Comparison of ENCODE assay signal across 8 cellular contexts in genomic region chr6:136582702-136583471, GRCh38. TPM values are rescaled to one million over a fixed set of nuclear protein-coding genes. Genes with fewer than 3 reads are reported as not detected.
A peak's percentile ranks its signal among the peaks of the same experiment; 100 is the strongest.
DNase-seq lines count a peak whose midpoint lies in the region; ATAC-seq, FAIRE-seq and TF ChIP-seq lines count a peak whose summit lies in the region.

No MANE protein-coding gene starts in this region.

- H3K4me1 ChIP-seq in OCI-LY7 (ENCODE audit: insufficient read depth, low read length, poor library complexity, severe bottlenecking) = no peaks in the 10 kb centered on the region
- peaks cover 4% of the 10 kb centered on the region for H3K4me1 ChIP-seq in endothelial cell of umbilical vein (ENCODE audit: control insufficient read depth, extremely low read depth, insufficient read depth, low read length)

- H3K9me2 ChIP-seq in OCI-LY7 (ENCODE audit: insufficient read depth, low read length) = no peaks in the 10 kb centered on the region

- H3K9me3 Mint-ChIP-seq in activated CD8-positive, alpha-beta T cell treated with anti-CD3 and anti-CD28 coated beads for 36 hours = no peaks in the 10 kb centered on the region
- H3K9me3 Mint-ChIP-seq in activated CD8-positive, alpha-beta T cell treated with anti-CD3 and anti-CD28 coated beads, Interleukin-2, amount 10 ng/mL, durations not matched to agents 7 days and 5 days (ENCODE audit: insufficient read depth) = no peaks in the 10 kb centered on the region
- no peaks in the 10 kb centered on the region for H3K9me3 Mint-ChIP-seq in natural killer cell treated with Interleukin-12 subunit alpha and Interleukin-12 subunit beta and Interleukin-15 and Interleukin-18, amount 100 ng/mL, for 72 hours

- DNase-seq in activated CD8-positive, alpha-beta T cell treated with anti-CD3 and anti-CD28 coated beads for 36 hours = no peak
- no peak for DNase-seq in activated CD8-positive, alpha-beta T cell treated with anti-CD3 and anti-CD28 coated beads, Interleukin-2, amount 10 ng/mL, durations not matched to agents 7 days and 5 days
- DNase-seq in OCI-LY7 (ENCODE audit: low spot score) (peak; percentile 52), endothelial cell of umbilical vein (ENCODE audit: low read depth, low spot score) (peak; percentile 77), NCI-H1436 treated with DMSO at 0.1 percent for 48 hours (lab: John Stamatoyannopoulos, UW) (no peak)
- DNase-seq in natural killer cell treated with Interleukin-12 subunit alpha and Interleukin-12 subunit beta and Interleukin-15 and Interleukin-18, amount 100 ng/mL, for 72 hours (ENCODE audit: low spot score) = no peak

- no peaks in the 10 kb centered on the region for H3K27me3 ChIP-seq in endothelial cell of umbilical vein (ENCODE audit: control insufficient read depth in 2 of 2, insufficient read depth in 2 of 2, low read length in 2 of 2)

- BruUV-seq in OCI-LY7 (replicated peaks; lab: Mats Ljungman, UMichigan) = no TSS peak
- BruUV-seq in endothelial cell of umbilical vein (replicated peaks; lab: Mats Ljungman, UMichigan) = no TSS peak

- CTCF ChIA-PET in activated CD8-positive, alpha-beta T cell treated with anti-CD3 and anti-CD28 coated beads for 36 hours (lab: Charles Lee) = interaction anchor here (0.9 to 2.1 kb wide), 6 partner anchors 30 to 210 kb away, joined by 3 to 12 read pairs (median 4); partner anchors contain the start of genes MAP3K5 and MAP7
- CTCF ChIA-PET in activated CD8-positive, alpha-beta T cell treated with anti-CD3 and anti-CD28 coated beads, Interleukin-2, amount 10 ng/mL, durations not matched to agents 7 days and 5 days (lab: Charles Lee) = interaction anchor here (0.7 to 2.0 kb wide), 3 partner anchors 19 to 210 kb away, joined by 3 to 9 read pairs (median 8); partner anchors contain the start of gene MAP3K5
- CTCF ChIA-PET in OCI-LY7 (lab: Charles Lee; ENCODE audit: unreplicated experiment) = no interaction called here
- CTCF ChIA-PET in endothelial cell of umbilical vein (lab: Charles Lee) = interaction anchor here (0.9 to 2.7 kb wide), 6 partner anchors 11 to 262 kb away, joined by 3 to 33 read pairs (median 12); partner anchors contain the start of gene MAP3K5

- intact Hi-C loops in activated CD8-positive, alpha-beta T cell treated with anti-CD3 and anti-CD28 coated beads for 36 hours (cut with micrococcal nuclease) = no loop called here
- intact Hi-C loops in OCI-LY7 (cut with micrococcal nuclease; ENCODE audit: unreplicated experiment) = loop anchor here (1.0 kb wide), 1 partner anchor 210 kb away; no protein-coding TSS in a partner anchor
- intact Hi-C loops in endothelial cell of umbilical vein (cut with micrococcal nuclease) = loop anchor here (1.0 to 10.0 kb wide), 5 partner anchors 10 to 342 kb away; partner anchors contain the start of gene SLC35D3

- H3K9ac ChIP-seq in endothelial cell of umbilical vein (replicated peaks; ENCODE audit: extremely low read depth, insufficient read depth, low read length) = peak overlapping the region; percentile 68

- no peak overlapping the region for H3K4me3 ChIP-seq in OCI-LY7 (ENCODE audit: low read depth, low read length, poor library complexity, severe bottlenecking)
- no peak overlapping the region for H3K4me3 ChIP-seq in endothelial cell of umbilical vein (replicated peaks in 1 of 3; ENCODE audit: insufficient read depth in 1 of 3, low read depth in 1 of 3, low read length in 3 of 3)

- H3K4me3 Mint-ChIP-seq in activated CD8-positive, alpha-beta T cell treated with anti-CD3 and anti-CD28 coated beads for 36 hours = no peak overlapping the region
- no peak overlapping the region for H3K4me3 Mint-ChIP-seq in activated CD8-positive, alpha-beta T cell treated with anti-CD3 and anti-CD28 coated beads, Interleukin-2, amount 10 ng/mL, durations not matched to agents 7 days and 5 days
- no peak overlapping the region for H3K4me3 Mint-ChIP-seq in natural killer cell treated with Interleukin-12 subunit alpha and Interleukin-12 subunit beta and Interleukin-15 and Interleukin-18, amount 100 ng/mL, for 72 hours

- H2AFZ ChIP-seq in OCI-LY7 (ENCODE audit: low read length) (no peak overlapping the region), endothelial cell of umbilical vein (ENCODE audit: low read depth, low read length) (no peak overlapping the region)

- FAIRE-seq in endothelial cell of umbilical vein (lab: Jason Lieb, UNC) = no peak

- H3K9me3 ChIP-seq in OCI-LY7 (ENCODE audit: low read length) (no peaks in the 10 kb centered on the region), endothelial cell of umbilical vein (replicated peaks; ENCODE audit: control insufficient read depth, insufficient read depth, low read length) (no peaks in the 10 kb centered on the region)

- H3K36me3 Mint-ChIP-seq in activated CD8-positive, alpha-beta T cell treated with anti-CD3 and anti-CD28 coated beads for 36 hours (ENCODE audit: low read depth) = peaks cover 16% of the 10 kb centered on the region
- H3K36me3 Mint-ChIP-seq in activated CD8-positive, alpha-beta T cell treated with anti-CD3 and anti-CD28 coated beads, Interleukin-2, amount 10 ng/mL, durations not matched to agents 7 days and 5 days (ENCODE audit: low read depth) = peaks cover 31% of the 10 kb centered on the region
- peaks cover 35% of the 10 kb centered on the region for H3K36me3 Mint-ChIP-seq in natural killer cell treated with Interleukin-12 subunit alpha and Interleukin-12 subunit beta and Interleukin-15 and Interleukin-18, amount 100 ng/mL, for 72 hours

- no peaks in the 10 kb centered on the region for H3K27me3 Mint-ChIP-seq in activated CD8-positive, alpha-beta T cell treated with anti-CD3 and anti-CD28 coated beads for 36 hours
- no peaks in the 10 kb centered on the region for H3K27me3 Mint-ChIP-seq in activated CD8-positive, alpha-beta T cell treated with anti-CD3 and anti-CD28 coated beads, Interleukin-2, amount 10 ng/mL, durations not matched to agents 7 days and 5 days (ENCODE audit: low read depth)
- no peaks in the 10 kb centered on the region for H3K27me3 Mint-ChIP-seq in natural killer cell treated with Interleukin-12 subunit alpha and Interleukin-12 subunit beta and Interleukin-15 and Interleukin-18, amount 100 ng/mL, for 72 hours

- H3K27ac Mint-ChIP-seq in activated CD8-positive, alpha-beta T cell treated with anti-CD3 and anti-CD28 coated beads for 36 hours = no peak overlapping the region
- H3K27ac Mint-ChIP-seq in activated CD8-positive, alpha-beta T cell treated with anti-CD3 and anti-CD28 coated beads, Interleukin-2, amount 10 ng/mL, durations not matched to agents 7 days and 5 days = no peak overlapping the region
- H3K27ac Mint-ChIP-seq in natural killer cell treated with Interleukin-12 subunit alpha and Interleukin-12 subunit beta and Interleukin-15 and Interleukin-18, amount 100 ng/mL, for 72 hours = peak overlapping the region; percentile 53 to 85

- H3K9me1 ChIP-seq in endothelial cell of umbilical vein (replicated peaks; ENCODE audit: control insufficient read depth, extremely low read depth, insufficient read depth, low read length) = no peaks in the 10 kb centered on the region

- ATAC-seq in activated CD8-positive, alpha-beta T cell treated with anti-CD3 and anti-CD28 coated beads for 36 hours = no peak
- ATAC-seq in activated CD8-positive, alpha-beta T cell treated with anti-CD3 and anti-CD28 coated beads, Interleukin-2, amount 10 ng/mL, durations not matched to agents 7 days and 5 days = no peak
- no peak for ATAC-seq in natural killer cell treated with Interleukin-12 subunit alpha and Interleukin-12 subunit beta and Interleukin-15 and Interleukin-18, amount 100 ng/mL, for 72 hours
- ATAC-seq in HG02885 (IDR thresholded peaks at IDR 0.05; ENCODE audit: poor library complexity, unreplicated experiment) (no peak), GM18505 (IDR thresholded peaks at IDR 0.05; ENCODE audit: unreplicated experiment) (no peak)

- POLR2A ChIA-PET in activated CD8-positive, alpha-beta T cell treated with anti-CD3 and anti-CD28 coated beads for 36 hours (lab: Charles Lee) = no interaction called here
- POLR2A ChIA-PET in activated CD8-positive, alpha-beta T cell treated with anti-CD3 and anti-CD28 coated beads, Interleukin-2, amount 10 ng/mL, durations not matched to agents 7 days and 5 days (lab: Charles Lee) = no interaction called here
- POLR2A ChIA-PET in OCI-LY7 (lab: Charles Lee) = no interaction called here
- POLR2A ChIA-PET in endothelial cell of umbilical vein (lab: Charles Lee) = no interaction called here

- H3K4me2 ChIP-seq in OCI-LY7 (ENCODE audit: low read length) = no peak overlapping the region
- no peak overlapping the region for H3K4me2 ChIP-seq in endothelial cell of umbilical vein (ENCODE audit: insufficient read depth, low read length)

- no peaks in the 10 kb centered on the region for H3K79me2 ChIP-seq in OCI-LY7 (ENCODE audit: insufficient read depth, low read depth, low read length)
- H3K79me2 ChIP-seq in endothelial cell of umbilical vein (ENCODE audit: control insufficient read depth, insufficient read depth, low read length) = no peaks in the 10 kb centered on the region

- H3K36me3 ChIP-seq in OCI-LY7 (ENCODE audit: insufficient read depth, low read length) = peaks cover 43% of the 10 kb centered on the region
- peaks cover 0 to 1% of the 10 kb centered on the region in 2 experiments for H3K36me3 ChIP-seq in endothelial cell of umbilical vein (ENCODE audit: control insufficient read depth in 2 of 2, extremely low read depth in 1 of 2, insufficient read depth in 2 of 2, low read length in 2 of 2)

- TF ChIP-seq POLR2A in endothelial cell of umbilical vein (IDR thresholded peaks at IDR 0.05; ENCODE audit: low read depth, low read length) (no peak), GM18505 (IDR thresholded peaks at IDR 0.05; ENCODE audit: borderline replicate concordance, extremely low read depth, insufficient read depth, insufficient read length) (no peak)

- dilution Hi-C loops in endothelial cell of umbilical vein (cut with MboI; ENCODE audit: extremely low pct_ligation_motif_present, low sequenced_read_pairs) = no loop called here

- TF ChIP-seq CTCF in activated CD8-positive, alpha-beta T cell treated with anti-CD3 and anti-CD28 coated beads for 36 hours (IDR thresholded peaks at IDR 0.05) = peak; percentile 76
- peak; percentile 90 for TF ChIP-seq CTCF in OCI-LY7 (conservative IDR thresholded peaks at IDR 0.05; ENCODE audit: low read length)
- TF ChIP-seq CTCF in endothelial cell of umbilical vein (IDR thresholded peaks at IDR 0.05; ENCODE audit: extremely low read depth in 1 of 2, insufficient read depth in 1 of 2, low read depth in 1 of 2, low read length in 2 of 2) = peak; percentile 26 to 31

- no peaks in the 10 kb centered on the region for H4K20me1 ChIP-seq in OCI-LY7 (ENCODE audit: insufficient read depth, low read length)
- no peaks in the 10 kb centered on the region for H4K20me1 ChIP-seq in endothelial cell of umbilical vein (replicated peaks; ENCODE audit: control insufficient read depth, extremely low read depth, insufficient read depth, low read length)

- no peaks in the 10 kb centered on the region for H3K4me1 Mint-ChIP-seq in activated CD8-positive, alpha-beta T cell treated with anti-CD3 and anti-CD28 coated beads for 36 hours (ENCODE audit: low read depth)
- H3K4me1 Mint-ChIP-seq in activated CD8-positive, alpha-beta T cell treated with anti-CD3 and anti-CD28 coated beads, Interleukin-2, amount 10 ng/mL, durations not matched to agents 7 days and 5 days (ENCODE audit: low read depth) = no peaks in the 10 kb centered on the region
- H3K4me1 Mint-ChIP-seq in natural killer cell treated with Interleukin-12 subunit alpha and Interleukin-12 subunit beta and Interleukin-15 and Interleukin-18, amount 100 ng/mL, for 72 hours (ENCODE audit: low read depth in 2 of 2) = peaks cover 19 to 21% of the 10 kb centered on the region in 2 donors

- H3K27ac ChIP-seq in OCI-LY7 (ENCODE audit: low read depth, low read length, poor library complexity, severe bottlenecking) = no peak overlapping the region
- peak overlapping the region; percentile 89 for H3K27ac ChIP-seq in endothelial cell of umbilical vein (ENCODE audit: insufficient read depth, low read depth, low read length)

RNA-seq across cellular contexts. Expression of gene MAP7, which starts 32.7 kb away (rescaled TPM):
- total RNA-seq in activated CD8-positive, alpha-beta T cell treated with anti-CD3 and anti-CD28 coated beads for 36 hours = under 1 TPM; 0.47 to 0.67 TPM
- total RNA-seq in activated CD8-positive, alpha-beta T cell treated with anti-CD3 and anti-CD28 coated beads, Interleukin-2, amount 10 ng/mL, durations not matched to agents 7 days and 5 days = under 1 TPM; 0.31 to 0.45 TPM
- total RNA-seq in OCI-LY7 (2014; rRNA removed; shearing (Covaris generic)) = not detected in 2 replicates
- total RNA-seq in OCI-LY7 (2022) (not detected in 2 replicates), endothelial cell of umbilical vein (0.30 and 0.42 TPM in 2 replicates)
- 0.07 and 0.10 TPM in 2 replicates for polyA plus RNA-seq in endothelial cell of umbilical vein
- 0.08 and 0.15 TPM in 2 replicates for polyA plus RNA-seq in endothelial cell of umbilical vein (2011; cell fraction: cytosol; rRNA removed)
- polyA plus RNA-seq in endothelial cell of umbilical vein (2011; cell fraction: nucleus; rRNA removed) = 0.15 and 0.22 TPM in 2 replicates
- 0.15 and 0.19 TPM in 2 replicates for polyA plus RNA-seq in endothelial cell of umbilical vein (2012)
- polyA minus RNA-seq in endothelial cell of umbilical vein = 0.13 and 0.19 TPM in 2 replicates
- polyA minus RNA-seq in endothelial cell of umbilical vein (2011; cell fraction: cytosol; rRNA and poly(A)+ RNA removed) = 25.4 TPM
- polyA minus RNA-seq in endothelial cell of umbilical vein (2011; cell fraction: nucleus; rRNA and poly(A)+ RNA removed) = 0.19 TPM in 1 of 2 replicates, not detected in the other
- total RNA-seq in natural killer cell treated with Interleukin-12 subunit alpha and Interleukin-12 subunit beta and Interleukin-15 and Interleukin-18, amount 100 ng/mL, for 72 hours = under 1 TPM; 0.73 to 0.83 TPM

Comparison
In these comparisons a context has a peak if more than half of its experiments do, and no peak if none do; other contexts are left out.
1. DNase-seq: peak in OCI-LY7 (single experiment) and endothelial cell of umbilical vein (single experiment); none in activated CD8-positive, alpha-beta T cell treated with anti-CD3 and anti-CD28 coated beads for 36 hours (single experiment), activated CD8-positive, alpha-beta T cell treated with anti-CD3 and anti-CD28 coated beads, Interleukin-2, amount 10 ng/mL, durations not matched to agents 7 days and 5 days (single experiment), natural killer cell treated with Interleukin-12 subunit alpha and Interleukin-12 subunit beta and Interleukin-15 and Interleukin-18, amount 100 ng/mL, for 72 hours (single experiment) and NCI-H1436 treated with DMSO at 0.1 percent for 48 hours (single experiment).
2. H3K27ac Mint-ChIP-seq: peak in natural killer cell treated with Interleukin-12 subunit alpha and Interleukin-12 subunit beta and Interleukin-15 and Interleukin-18, amount 100 ng/mL, for 72 hours (2 of 2); none in activated CD8-positive, alpha-beta T cell treated with anti-CD3 and anti-CD28 coated beads for 36 hours (single experiment) and activated CD8-positive, alpha-beta T cell treated with anti-CD3 and anti-CD28 coated beads, Interleukin-2, amount 10 ng/mL, durations not matched to agents 7 days and 5 days (single experiment).
3. CTCF ChIP-seq: peak in every context shown above with its lines; median percentile 90 in OCI-LY7; 76 in activated CD8-positive, alpha-beta T cell treated with anti-CD3 and anti-CD28 coated beads for 36 hours; 28 in endothelial cell of umbilical vein.